ENCODE assay signal across 27 cellular contexts in genomic region chr1:240768979-240769378, GRCh38.
DNase-seq lines count a peak whose midpoint lies in the region; ATAC-seq and TF ChIP-seq lines count a peak whose summit lies in the region.
"Had no signal": no experiment of that assay in that cellular context is flagged by ENCODE, and none has a peak within 500 bp of the region (broad histone marks: within the 10 kb centered on the region; RNA-seq: fewer than 3 reads in every experiment).

No MANE protein-coding gene starts in this region.

- H2AFZ ChIP-seq in neural cell (ENCODE audit: low read depth, low read length): no peak overlapping the region
- H2AFZ ChIP-seq: GM23248 had no signal

- H3K27me3 Mint-ChIP-seq in activated T-cell treated with anti-CD3 and anti-CD28 coated beads, Interleukin-2, amount 50 U/mL, for 4 hours (ENCODE audit: low read depth): peaks cover 4% of the 10 kb centered on the region
- H3K27me3 Mint-ChIP-seq: activated CD4-positive, alpha-beta T cell treated with anti-CD3 and anti-CD28 coated beads, Interleukin-2, amount 10 ng/mL, durations not matched to agents 24 days and 14 days; brain; stimulated activated memory B cell treated with anti-CD40 and anti-IgM and Interleukin-4, amounts not matched to agents 10 μg/mL and 1 μg/mL and 100 μg/mL, for 72 hours had no signal

- no peaks in the 10 kb centered on the region for H3K9me3 ChIP-seq in HEK293 (ENCODE audit: control insufficient read depth, insufficient read depth, low read depth, low read length)
- no peaks in the 10 kb centered on the region for H3K9me3 ChIP-seq in neural cell (ENCODE audit: low read length)
- H3K9me3 ChIP-seq: adrenal gland, gastrocnemius medialis, sigmoid colon had no signal

- no peaks in the 10 kb centered on the region for H3K4me1 Mint-ChIP-seq in activated T-cell treated with anti-CD3 and anti-CD28 coated beads, Interleukin-2, amount 50 U/mL, for 4 hours (ENCODE audit: low read depth)
- H3K4me1 Mint-ChIP-seq: activated CD4-positive, alpha-beta T cell treated with anti-CD3 and anti-CD28 coated beads, Interleukin-2, amount 10 ng/mL, durations not matched to agents 24 days and 14 days; memory B cell; stimulated activated memory B cell treated with anti-CD40 and anti-IgM and Interleukin-4, amounts not matched to agents 10 μg/mL and 1 μg/mL and 100 μg/mL, for 72 hours had no signal

- ATAC-seq in activated T-cell treated with anti-CD3 and anti-CD28 coated beads, Interleukin-2, amount 50 U/mL, for 4 hours: no peak
- ATAC-seq in HG02885 (IDR thresholded peaks at IDR 0.05; ENCODE audit: poor library complexity, unreplicated experiment) (no peak), HG02678 (IDR thresholded peaks at IDR 0.05; ENCODE audit: unreplicated experiment) (no peak)
- ATAC-seq: gastrocnemius medialis; GM12878; left lobe of liver; stimulated activated memory B cell treated with anti-CD40 and anti-IgM and Interleukin-4, amounts not matched to agents 10 μg/mL and 1 μg/mL and 100 μg/mL, for 72 hours had no signal

- peaks cover 11% of the 10 kb centered on the region for H3K4me1 ChIP-seq in HEK293 (ENCODE audit: control insufficient read depth, insufficient read depth, low read length)
- H3K4me1 ChIP-seq: adrenal gland, gastrocnemius medialis had no signal

- H3K4me3 Mint-ChIP-seq in activated T-cell treated with anti-CD3 and anti-CD28 coated beads, Interleukin-2, amount 50 U/mL, for 4 hours: no peak overlapping the region
- H3K4me3 Mint-ChIP-seq: activated CD4-positive, alpha-beta T cell treated with anti-CD3 and anti-CD28 coated beads, Interleukin-2, amount 10 ng/mL, durations not matched to agents 24 days and 14 days; brain; memory B cell; stimulated activated memory B cell treated with anti-CD40 and anti-IgM and Interleukin-4, amounts not matched to agents 10 μg/mL and 1 μg/mL and 100 μg/mL, for 72 hours had no signal

- TF ChIP-seq CTCF in HEK293 (tag by site-specific recombination; IDR thresholded peaks at IDR 0.05) (no peak), neural cell (IDR thresholded peaks at IDR 0.05; ENCODE audit: poor library complexity, severe bottlenecking) (peak; percentile 16)

- H3K27ac ChIP-seq in HEK293 (ENCODE audit: extremely low read depth, low read depth, low read length) (no peak overlapping the region), neural cell (ENCODE audit: low read length) (no peak overlapping the region)
- H3K27ac ChIP-seq: adrenal gland, gastrocnemius medialis, GM23248, sigmoid colon had no signal

- no peaks in the 10 kb centered on the region for H3K36me3 Mint-ChIP-seq in activated T-cell treated with anti-CD3 and anti-CD28 coated beads, Interleukin-2, amount 50 U/mL, for 4 hours (ENCODE audit: insufficient read depth)
- H3K36me3 Mint-ChIP-seq: brain; memory B cell; stimulated activated memory B cell treated with anti-CD40 and anti-IgM and Interleukin-4, amounts not matched to agents 10 μg/mL and 1 μg/mL and 100 μg/mL, for 72 hours had no signal

- no peak for TF ChIP-seq EP300 in neural cell (conservative IDR thresholded peaks at IDR 0.05; ENCODE audit: poor library complexity, severe bottlenecking)

- no peaks in the 10 kb centered on the region for H3K9me2 ChIP-seq in neural cell (ENCODE audit: insufficient read depth, low read length)

- TF ChIP-seq RAD21 in neural cell (conservative IDR thresholded peaks at IDR 0.05): peak; percentile 12

- no peaks in the 10 kb centered on the region for H4K20me1 ChIP-seq in neural cell (ENCODE audit: insufficient read depth)

- H3K4me3 ChIP-seq in HEK293 (ENCODE audit: low read depth, low read length) (no peak overlapping the region), neural cell (ENCODE audit: low read length) (no peak overlapping the region)
- H3K4me3 ChIP-seq: adrenal gland, gastrocnemius medialis, GM12878, GM23248, sigmoid colon had no signal

- no peaks in the 10 kb centered on the region for H3F3A ChIP-seq in neural cell (ENCODE audit: insufficient read depth, low read length, poor library complexity, severe bottlenecking)

- no peaks in the 10 kb centered on the region for H3K27me3 ChIP-seq in neural cell (ENCODE audit: insufficient read depth, low read depth, low read length)
- H3K27me3 ChIP-seq: adrenal gland, gastrocnemius medialis, sigmoid colon had no signal

- H3K36me3 ChIP-seq in HEK293 (ENCODE audit: control insufficient read depth in 2 of 2, insufficient read depth in 1 of 2, low read length in 2 of 2) (no peaks in the 10 kb centered on the region), neural cell (ENCODE audit: insufficient read depth, low read length) (no peaks in the 10 kb centered on the region)
- H3K36me3 ChIP-seq: adrenal gland, gastrocnemius medialis, sigmoid colon had no signal

- DNase-seq in M059J (ENCODE audit: low read depth): peak; percentile 32
- DNase-seq in NCI-H748 (lab: John Stamatoyannopoulos, UW; ENCODE audit: unreplicated experiment): peak; percentile 65
- DNase-seq in activated T-cell treated with anti-CD3 and anti-CD28 coated beads, Interleukin-2, amount 50 U/mL, for 4 hours: no peak
- DNase-seq: activated CD4-positive, alpha-beta T cell treated with anti-CD3 and anti-CD28 coated beads, Interleukin-2, amount 10 ng/mL, durations not matched to agents 24 days and 14 days; activated naive CD4-positive, alpha-beta T cell treated with Interleukin-2 at 50 U/mL for 16 hours; activated T-cell treated with anti-CD3 and anti-CD28 coated beads, Interleukin-2, amount 50 U/mL, for 48 hours; adrenal gland; EL; gastrocnemius medialis; GM23248; KBM-7; NCI-H1694 treated with DMSO at 0.1 percent for 48 hours; NK-92 treated with Interleukin-12 subunit alpha and Interleukin-12 subunit beta, amount 100 ng/mL, for 24 hours; Right ventricle myocardium superior; sigmoid colon; stimulated activated CD4-positive, alpha-beta T cell treated with anti-CD3 and anti-CD28 coated beads, Interleukin-4, amount 100 ng/mL, for 4 hours; SW 1271; T-helper 9 cell had no signal

- H3K9ac ChIP-seq in neural cell (ENCODE audit: low read length): no peak overlapping the region
- H3K9ac ChIP-seq: GM23248 had no signal

- CTCF ChIA-PET in HEK293 (lab: Yijun Ruan, JAX): interaction anchor here (2.1 kb wide), 1 partner anchor 37 kb away, joined by 7 read pairs; no protein-coding TSS in a partner anchor

- POLR2A ChIA-PET in HEK293 (lab: Yijun Ruan, JAX): no interaction called here

- H3K4me2 ChIP-seq in neural cell (ENCODE audit: low read length): no peak overlapping the region

- no peaks in the 10 kb centered on the region for H3K9me3 Mint-ChIP-seq in activated T-cell treated with anti-CD3 and anti-CD28 coated beads, Interleukin-2, amount 50 U/mL, for 4 hours
- H3K9me3 Mint-ChIP-seq: activated CD4-positive, alpha-beta T cell treated with anti-CD3 and anti-CD28 coated beads, Interleukin-2, amount 10 ng/mL, durations not matched to agents 24 days and 14 days; brain; stimulated activated memory B cell treated with anti-CD40 and anti-IgM and Interleukin-4, amounts not matched to agents 10 μg/mL and 1 μg/mL and 100 μg/mL, for 72 hours had no signal

- H3K79me2 ChIP-seq in neural cell (replicated peaks; ENCODE audit: insufficient read depth, low read length): no peaks in the 10 kb centered on the region

TF ChIP-seq in HEK293, 187 proteins besides CTCF, POLR2A, EP300 and RAD21 (continues in another document):
- TF ChIP-seq ZNF133 (tag by site-specific recombination; IDR thresholded peaks at IDR 0.05): no peak
- no peak for TF ChIP-seq ZNF76 (tag by site-specific recombination; IDR thresholded peaks at IDR 0.05; ENCODE audit: borderline replicate concordance, low read depth)
- TF ChIP-seq ZNF830 (tag by site-specific recombination; IDR thresholded peaks at IDR 0.05; ENCODE audit: low read depth): no peak
- TF ChIP-seq ZNF423 (tag by site-specific recombination; IDR thresholded peaks at IDR 0.05): no peak
- TF ChIP-seq PRDM4 (tag by site-specific recombination; IDR thresholded peaks at IDR 0.05): no peak

TF ChIP-seq in neural cell, 6 proteins besides CTCF, POLR2A, EP300 and RAD21:
- TF ChIP-seq MXI1 (conservative IDR thresholded peaks at IDR 0.05; ENCODE audit: poor library complexity, severe bottlenecking): no peak
- TF ChIP-seq SMC3 (conservative IDR thresholded peaks at IDR 0.05; ENCODE audit: poor library complexity): no peak
- TF ChIP-seq POLR2AphosphoS5 (IDR thresholded peaks at IDR 0.05): no peak
- TF ChIP-seq TAF1 (IDR thresholded peaks at IDR 0.05; ENCODE audit: low read depth): no peak
- TF ChIP-seq EZH2 (IDR thresholded peaks at IDR 0.05; ENCODE audit: borderline replicate concordance, insufficient read depth, low read length, poor library complexity, severe bottlenecking): no peak
